Comparison of ENCODE assay signal across 11 cellular contexts in genomic region chr22:18970948-18971315, GRCh38. TPM values are rescaled to one million over a fixed set of nuclear protein-coding genes. Genes with fewer than 3 reads are reported as not detected.
DNase-seq lines count a peak whose midpoint lies in the region; ATAC-seq and TF ChIP-seq lines count a peak whose summit lies in the region.
"Had no signal": no experiment of that assay in that cellular context is flagged by ENCODE, and none has a peak within 500 bp of the region (broad histone marks: within the 10 kb centered on the region; RNA-seq: fewer than 3 reads in every experiment).

No MANE protein-coding gene starts in this region.

- H3K36me3 ChIP-seq in BLaER1 treated with 17β-estradiol and CSF1 and Interleukin-3, amounts not matched to agents 10 nM and 100 nM, result no peaks in the 10 kb centered on the region
- no peaks in the 10 kb centered on the region for H3K36me3 ChIP-seq in MM.1S (replicated peaks; ENCODE audit: insufficient read depth, low read length)
- no peaks in the 10 kb centered on the region for H3K36me3 ChIP-seq in neuron (ENCODE audit: insufficient read depth, low read length)

- no peak overlapping the region for H3K27ac Mint-ChIP-seq in activated CD4-positive, alpha-beta T cell treated with anti-CD3 and anti-CD28 coated beads, Interleukin-2, amount 10 ng/mL, durations not matched to agents 24 days and 14 days

- H3K27me3 Mint-ChIP-seq in activated CD4-positive, alpha-beta T cell treated with anti-CD3 and anti-CD28 coated beads, Interleukin-2, amount 10 ng/mL, durations not matched to agents 24 days and 14 days, result peaks cover 13% of the 10 kb centered on the region

- H3K79me2 ChIP-seq in MM.1S (ENCODE audit: low read length), result no peaks in the 10 kb centered on the region

- no peaks in the 10 kb centered on the region for H3K4me1 Mint-ChIP-seq in activated CD4-positive, alpha-beta T cell treated with anti-CD3 and anti-CD28 coated beads, Interleukin-2, amount 10 ng/mL, durations not matched to agents 24 days and 14 days

- no peak overlapping the region for H3K4me3 Mint-ChIP-seq in activated CD4-positive, alpha-beta T cell treated with anti-CD3 and anti-CD28 coated beads, Interleukin-2, amount 10 ng/mL, durations not matched to agents 24 days and 14 days

- peak overlapping the region; percentile 66 to 85 (median 79) for H3K9ac ChIP-seq in BLaER1 treated with 17β-estradiol and CSF1 and Interleukin-3, amounts not matched to agents 10 nM and 100 nM
- no peak overlapping the region for H3K9ac ChIP-seq in MM.1S (ENCODE audit: low read length)

- H3K9me3 Mint-ChIP-seq in activated CD4-positive, alpha-beta T cell treated with anti-CD3 and anti-CD28 coated beads, Interleukin-2, amount 10 ng/mL, durations not matched to agents 24 days and 14 days, result no peaks in the 10 kb centered on the region

- H3K27ac ChIP-seq in BLaER1 treated with 17β-estradiol and CSF1 and Interleukin-3, amounts not matched to agents 10 nM and 100 nM, result peak overlapping the region in 9 of 11 experiments; percentile 41 to 78 (median 70); a peak in 17 of 22 replicates
- H3K27ac ChIP-seq in MM.1S (ENCODE audit: low read length), result no peak overlapping the region

- H2AFZ ChIP-seq in MM.1S (ENCODE audit: low read length) (no peak overlapping the region), neuron (ENCODE audit: low read depth, low read length) (peak overlapping the region; percentile 85)

- peaks cover 0 to 20% (median 0%) of the 10 kb centered on the region in 11 experiments; a peak in 7 of 22 replicates for H4K20me1 ChIP-seq in BLaER1 treated with 17β-estradiol and CSF1 and Interleukin-3, amounts not matched to agents 10 nM and 100 nM
- no peaks in the 10 kb centered on the region for H4K20me1 ChIP-seq in MM.1S (ENCODE audit: insufficient read depth, low read length)

- no peaks in the 10 kb centered on the region for H3K9me3 ChIP-seq in BLaER1 treated with 17β-estradiol and CSF1 and Interleukin-3, amounts not matched to agents 10 nM and 100 nM (replicated peaks in 1 of 11)
- H3K9me3 ChIP-seq in MM.1S (replicated peaks; ENCODE audit: insufficient read depth, low read length) (no peaks in the 10 kb centered on the region), neuron (ENCODE audit: low read length) (no peaks in the 10 kb centered on the region)

- no peaks in the 10 kb centered on the region for H3K36me3 Mint-ChIP-seq in activated CD4-positive, alpha-beta T cell treated with anti-CD3 and anti-CD28 coated beads, Interleukin-2, amount 10 ng/mL, durations not matched to agents 24 days and 14 days (ENCODE audit: low read depth)

- intact Hi-C loops in activated CD4-positive, alpha-beta T cell treated with anti-CD3 and anti-CD28 coated beads, Interleukin-2, amount 10 ng/mL, durations not matched to agents 24 days and 14 days (cut with micrococcal nuclease), result no loop called here

- peak overlapping the region; percentile 58 to 78 (median 71) for H3K4me3 ChIP-seq in BLaER1 treated with 17β-estradiol and CSF1 and Interleukin-3, amounts not matched to agents 10 nM and 100 nM
- H3K4me3 ChIP-seq in MM.1S (ENCODE audit: low read length), result peak overlapping the region; percentile 64
- H3K4me3 ChIP-seq in epithelial cell of esophagus (ENCODE audit: low read length), result peak overlapping the region; percentile 40
- H3K4me3 ChIP-seq in neuron (ENCODE audit: low read length), result peak overlapping the region; percentile 89

- ATAC-seq in HG03520 (IDR thresholded peaks at IDR 0.05; ENCODE audit: unreplicated experiment), result no peak
- ATAC-seq in HG03175 (IDR thresholded peaks at IDR 0.05; ENCODE audit: unreplicated experiment), result no peak

- TF ChIP-seq CTCF in MM.1S (IDR thresholded peaks at IDR 0.05; ENCODE audit: low read length) (no peak), epithelial cell of esophagus (IDR thresholded peaks at IDR 0.05; ENCODE audit: insufficient read depth, low read depth, low read length, missing control alignments) (no peak)

- no peaks in the 10 kb centered on the region for H3K9me2 ChIP-seq in MM.1S (replicated peaks; ENCODE audit: insufficient read depth, low read length)

- no peaks in the 10 kb centered on the region for H3F3A ChIP-seq in MM.1S (ENCODE audit: insufficient read depth, low read length)

- DNase-seq in MM.1S (no peak), epithelial cell of esophagus (ENCODE audit: low read depth) (no peak), cerebellum (ENCODE audit: low spot score) (no peak)
- DNase-seq in activated CD4-positive, alpha-beta T cell treated with anti-CD3 and anti-CD28 coated beads, Interleukin-2, amount 10 ng/mL, durations not matched to agents 24 days and 14 days, result no peak
- DNase-seq: DMS79 treated with DMSO at 0.1 percent for 48 hours, foreskin melanocyte, NCI-H2029 had no signal

- H3K4me1 ChIP-seq in BLaER1 treated with 17β-estradiol and CSF1 and Interleukin-3, amounts not matched to agents 10 nM and 100 nM, result peaks cover 13 to 35% (median 18%) of the 10 kb centered on the region in 10 experiments
- no peaks in the 10 kb centered on the region for H3K4me1 ChIP-seq in MM.1S (ENCODE audit: low read length)
- peaks cover 35% of the 10 kb centered on the region for H3K4me1 ChIP-seq in neuron (ENCODE audit: insufficient read depth, low read length)

- peaks cover 18 to 31% (median 26%) of the 10 kb centered on the region in 11 experiments for H3K27me3 ChIP-seq in BLaER1 treated with 17β-estradiol and CSF1 and Interleukin-3, amounts not matched to agents 10 nM and 100 nM
- peaks cover 22% of the 10 kb centered on the region for H3K27me3 ChIP-seq in MM.1S (replicated peaks; ENCODE audit: insufficient read depth, low read length)
- no peaks in the 10 kb centered on the region for H3K27me3 ChIP-seq in neuron (ENCODE audit: insufficient read depth, low read length)

- H3K4me2 ChIP-seq in BLaER1 treated with 17β-estradiol and CSF1 and Interleukin-3, amounts not matched to agents 10 nM and 100 nM, result peak overlapping the region; percentile 73 to 96 (median 85)
- peak overlapping the region; percentile 85 for H3K4me2 ChIP-seq in MM.1S (ENCODE audit: low read depth, low read length)

RNA-seq across cellular contexts. Expression of gene PRODH, which starts 34.8 kb away (rescaled TPM):
- 0.83 and 0.98 TPM in 2 replicates for total RNA-seq in activated CD4-positive, alpha-beta T cell treated with anti-CD3 and anti-CD28 coated beads, Interleukin-2, amount 10 ng/mL, durations not matched to agents 24 days and 14 days
- 12.3 TPM for total RNA-seq in cerebellum
